Comparison of ENCODE assay signal across 1 cellular context in the genomic region with DNA sequence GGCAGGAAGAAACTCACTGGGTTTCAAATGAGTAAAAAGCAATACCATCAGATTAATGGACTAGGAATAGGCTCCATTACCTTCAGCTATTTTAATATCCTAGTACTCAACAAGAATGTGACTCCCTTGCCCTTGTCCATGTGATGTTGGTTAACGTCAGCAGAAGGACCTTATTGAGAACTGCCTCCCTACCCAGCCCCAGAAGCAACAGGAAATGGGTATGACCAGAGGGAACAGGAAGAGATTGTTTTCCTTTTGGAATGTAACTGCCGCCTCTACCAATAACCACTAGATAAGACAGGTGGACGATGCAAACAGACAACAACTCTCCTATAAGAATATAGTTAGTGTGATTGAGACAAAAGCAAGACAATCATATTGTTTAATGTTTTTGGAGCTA.
TF ChIP-seq lines count a peak whose summit lies in the region.

No MANE protein-coding gene starts in this region.

TF ChIP-seq in IMR-90, 13 proteins besides CTCF, POLR2A, EP300 and RAD21:
- TF ChIP-seq SMC3 (IDR thresholded peaks at IDR 0.05; ENCODE audit: low read depth, low read length) (no peak), MAZ (IDR thresholded peaks at IDR 0.05; ENCODE audit: borderline replicate concordance, low read depth, low read length) (no peak), USF2 (IDR thresholded peaks at IDR 0.05; ENCODE audit: low read depth, low read length) (0 out of 2 replicates have a peak, but pooled peaks have one; percentile 22), NFE2L2 (IDR thresholded peaks at IDR 0.05; ENCODE audit: low read depth, low read length) (no peak), MXI1 (IDR thresholded peaks at IDR 0.05; ENCODE audit: borderline replicate concordance, low read depth, low read length) (no peak), CHD1 (IDR thresholded peaks at IDR 0.05; ENCODE audit: low read depth, low read length) (no peak)
